Comparison of ENCODE assay signal across 11 cellular contexts in the genomic region with DNA sequence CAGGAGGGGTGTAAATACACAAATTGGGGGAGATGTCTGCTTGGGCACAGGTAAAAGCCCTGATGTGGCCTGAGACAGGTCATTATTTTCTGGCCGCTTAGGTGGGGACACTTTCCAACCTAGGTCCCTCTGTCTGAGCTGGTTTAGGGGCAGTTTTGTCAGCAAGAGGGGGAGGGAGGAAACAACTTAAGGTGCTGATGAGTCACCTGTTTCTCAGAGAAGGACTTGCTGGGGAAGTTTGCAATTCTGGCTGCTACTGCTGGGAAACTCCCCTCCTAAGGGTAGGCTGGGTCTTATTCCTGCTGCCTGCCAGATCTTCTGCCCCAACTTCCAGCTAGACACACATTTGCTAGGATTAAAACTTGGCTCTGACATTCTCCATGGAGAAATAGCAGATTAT. TPM values are rescaled to one million over a fixed set of nuclear protein-coding genes. Genes with fewer than 3 reads are reported as not detected.
DNase-seq lines count a peak whose midpoint lies in the region; ATAC-seq and TF ChIP-seq lines count a peak whose summit lies in the region.
"Had no signal": no experiment of that assay in that cellular context is flagged by ENCODE, and none has a peak within 500 bp of the region (broad histone marks: within the 10 kb centered on the region; RNA-seq: fewer than 3 reads in every experiment).

No MANE protein-coding gene starts in this region.

- H3K27me3 ChIP-seq in mesenchymal stem cell (ENCODE audit: control insufficient read depth in 1 of 2, insufficient read depth in 1 of 2, low read length in 2 of 2) (peaks cover 0 to 8% of the 10 kb centered on the region in 2 experiments), heart right ventricle (peaks cover 0 to 14% (median 3%) of the 10 kb centered on the region in 7 donors)

- 63% methylated on average over 1 of the region's 1 CpG for WGBS in mesenchymal stem cell
- WGBS in heart right ventricle, 2 donors = 90 to 92% methylated on average over 1 of the region's 1 CpG

- H2AK5ac ChIP-seq in mesenchymal stem cell (ENCODE audit: low read length, severe bottlenecking) = no peak overlapping the region

- H3K18ac ChIP-seq in mesenchymal stem cell (ENCODE audit: low read depth in 1 of 2, low read length in 2 of 2) = no peak overlapping the region

- peak overlapping the region; percentile 16 for H3K4me3 Mint-ChIP-seq in activated T-helper 1 cell treated with anti-CD3 and anti-CD28 coated beads, Interleukin-12 subunit alpha, Interleukin-12 subunit beta, Interleukin-2, Interleukin-4 antibody, amounts not matched to agents 30 ng/mL and 10 ng/mL and 1 ng/mL, durations not matched to agents 14 hours and 24 hours and 36 hours

- no peak overlapping the region for H4K91ac ChIP-seq in mesenchymal stem cell (ENCODE audit: low read length)

- intact Hi-C loops in activated T-helper 1 cell treated with anti-CD3 and anti-CD28 coated beads, Interleukin-12 subunit alpha, Interleukin-12 subunit beta, Interleukin-2, Interleukin-4 antibody, amounts not matched to agents 30 ng/mL and 10 ng/mL and 1 ng/mL, durations not matched to agents 14 hours and 24 hours and 36 hours (cut with micrococcal nuclease) = loop anchor here (1.0 to 2.0 kb wide), 3 partner anchors 7 to 20 kb away; a partner anchor contains a TSS
- intact Hi-C loops in heart right ventricle (cut with DNase I) = no loop called here

- no peak for TF ChIP-seq CTCF in heart right ventricle (IDR thresholded peaks at IDR 0.05)

- no peaks in the 10 kb centered on the region for H3K9me3 Mint-ChIP-seq in activated T-helper 1 cell treated with anti-CD3 and anti-CD28 coated beads, Interleukin-12 subunit alpha, Interleukin-12 subunit beta, Interleukin-2, Interleukin-4 antibody, amounts not matched to agents 30 ng/mL and 10 ng/mL and 1 ng/mL, durations not matched to agents 14 hours and 24 hours and 36 hours

- H3K27ac Mint-ChIP-seq in activated T-helper 1 cell treated with anti-CD3 and anti-CD28 coated beads, Interleukin-12 subunit alpha, Interleukin-12 subunit beta, Interleukin-2, Interleukin-4 antibody, amounts not matched to agents 30 ng/mL and 10 ng/mL and 1 ng/mL, durations not matched to agents 14 hours and 24 hours and 36 hours = peak overlapping the region; percentile 24

- H3K4me1 Mint-ChIP-seq in activated T-helper 1 cell treated with anti-CD3 and anti-CD28 coated beads, Interleukin-12 subunit alpha, Interleukin-12 subunit beta, Interleukin-2, Interleukin-4 antibody, amounts not matched to agents 30 ng/mL and 10 ng/mL and 1 ng/mL, durations not matched to agents 14 hours and 24 hours and 36 hours (ENCODE audit: low read depth) = peaks cover 21% of the 10 kb centered on the region

- H2BK12ac ChIP-seq in mesenchymal stem cell (ENCODE audit: low read length in 2 of 2) = no peak overlapping the region

- peak; percentile 51 for DNase-seq in activated T-helper 1 cell treated with anti-CD3 and anti-CD28 coated beads, Interleukin-12 subunit alpha, Interleukin-12 subunit beta, Interleukin-2, Interleukin-4 antibody, amounts not matched to agents 30 ng/mL and 10 ng/mL and 1 ng/mL, durations not matched to agents 14 hours and 24 hours and 36 hours (ENCODE audit: low spot score)
- DNase-seq in mesenchymal stem cell (peak; percentile 55), GM03348 (ENCODE audit: low spot score) (no peak), NCI-H2029 (lab: John Stamatoyannopoulos, UW) (no peak), heart right ventricle (no peak)
- DNase-seq: NCI-H82 had no signal

- no peak overlapping the region for H2BK5ac ChIP-seq in mesenchymal stem cell (ENCODE audit: low read depth, low read length, poor library complexity, severe bottlenecking)

- peak overlapping the region in 1 of 2 experiments; percentile 64 for H3K23ac ChIP-seq in mesenchymal stem cell (ENCODE audit: low read length in 2 of 2)

- H3K4me1 ChIP-seq in mesenchymal stem cell (ENCODE audit: control insufficient read depth, insufficient read depth, low read depth, low read length) (peaks cover 7% of the 10 kb centered on the region), heart right ventricle (peaks cover 0 to 7% (median 1%) of the 10 kb centered on the region in 9 donors)

- no peak overlapping the region for H2AFZ ChIP-seq in mesenchymal stem cell (ENCODE audit: low read depth, low read length)

- H4K8ac ChIP-seq in mesenchymal stem cell (ENCODE audit: low read length) = no peak overlapping the region

- no peaks in the 10 kb centered on the region for H3K9me3 ChIP-seq in mesenchymal stem cell (ENCODE audit: control insufficient read depth, low read length)
- H3K9me3 ChIP-seq in heart right ventricle = peaks cover 0 to 7% (median 0%) of the 10 kb centered on the region in 11 donors

- H3K36me3 ChIP-seq in mesenchymal stem cell (ENCODE audit: control insufficient read depth in 1 of 2, insufficient read depth in 2 of 2, low read depth in 1 of 2, low read length in 2 of 2) (no peaks in the 10 kb centered on the region), heart right ventricle (no peaks in the 10 kb centered on the region)

- H2BK15ac ChIP-seq in mesenchymal stem cell (ENCODE audit: low read depth, poor library complexity, severe bottlenecking) = no peak overlapping the region

- H3K27me3 Mint-ChIP-seq in activated T-helper 1 cell treated with anti-CD3 and anti-CD28 coated beads, Interleukin-12 subunit alpha, Interleukin-12 subunit beta, Interleukin-2, Interleukin-4 antibody, amounts not matched to agents 30 ng/mL and 10 ng/mL and 1 ng/mL, durations not matched to agents 14 hours and 24 hours and 36 hours (ENCODE audit: insufficient read depth) = peaks cover 2% of the 10 kb centered on the region

- H3K36me3 Mint-ChIP-seq in activated T-helper 1 cell treated with anti-CD3 and anti-CD28 coated beads, Interleukin-12 subunit alpha, Interleukin-12 subunit beta, Interleukin-2, Interleukin-4 antibody, amounts not matched to agents 30 ng/mL and 10 ng/mL and 1 ng/mL, durations not matched to agents 14 hours and 24 hours and 36 hours (ENCODE audit: low read depth) = no peaks in the 10 kb centered on the region

- no peak overlapping the region for H3K4me2 ChIP-seq in mesenchymal stem cell (ENCODE audit: low read length, poor library complexity, severe bottlenecking)

- H3K9ac ChIP-seq in mesenchymal stem cell (ENCODE audit: low read length) = no peak overlapping the region

- peak; percentile 77 for ATAC-seq in GM18861 (IDR thresholded peaks at IDR 0.05; ENCODE audit: unreplicated experiment)
- peak; percentile 69 for ATAC-seq in HG02678 (IDR thresholded peaks at IDR 0.05; ENCODE audit: unreplicated experiment)
- no peak for ATAC-seq in HG03469 (IDR thresholded peaks at IDR 0.05; ENCODE audit: unreplicated experiment)
- ATAC-seq in heart right ventricle = no peak

- no peak overlapping the region for H3K27ac ChIP-seq in mesenchymal stem cell (ENCODE audit: low read length, poor library complexity, severe bottlenecking)
- H3K27ac ChIP-seq in heart right ventricle = no peak overlapping the region

- no peak overlapping the region for H3K4ac ChIP-seq in mesenchymal stem cell (ENCODE audit: low read depth in 1 of 2, low read length in 2 of 2)

- no peaks in the 10 kb centered on the region for H3K79me1 ChIP-seq in mesenchymal stem cell (replicated peaks; ENCODE audit: low read length, poor library complexity, severe bottlenecking)

- H3K14ac ChIP-seq in mesenchymal stem cell (ENCODE audit: low read length in 2 of 2) = no peak overlapping the region

- H2BK120ac ChIP-seq in mesenchymal stem cell (ENCODE audit: low read depth, low read length) = no peak overlapping the region

- H3K4me3 ChIP-seq in mesenchymal stem cell (ENCODE audit: insufficient read depth in 1 of 2, low read depth in 1 of 2, low read length in 2 of 2) (no peak overlapping the region), heart right ventricle (no peak overlapping the region)

RNA-seq across cellular contexts. Expression of a gene that starts 4.8 kb away (rescaled TPM):
- total RNA-seq in activated T-helper 1 cell treated with anti-CD3 and anti-CD28 coated beads, Interleukin-12 subunit alpha, Interleukin-12 subunit beta, Interleukin-2, Interleukin-4 antibody, amounts not matched to agents 30 ng/mL and 10 ng/mL and 1 ng/mL, durations not matched to agents 14 hours and 24 hours and 36 hours = 1.3 and 1.6 TPM in 2 replicates
- polyA plus RNA-seq in mesenchymal stem cell (2013, experiment 1 of 2) = 0.06 TPM
- 0.04 TPM for polyA plus RNA-seq in mesenchymal stem cell (2013, experiment 2 of 2)
- total RNA-seq in heart right ventricle = not detected
- under 1 TPM in 1 of 2 donors, not detected in 1; 0.03 TPM for polyA plus RNA-seq in heart right ventricle
- total RNA-seq: lung microvascular endothelial cell had no signal

RNA-seq across cellular contexts. Expression of a gene that starts 15.5 kb away (rescaled TPM):
- 15.0 and 16.7 TPM in 2 replicates for total RNA-seq in activated T-helper 1 cell treated with anti-CD3 and anti-CD28 coated beads, Interleukin-12 subunit alpha, Interleukin-12 subunit beta, Interleukin-2, Interleukin-4 antibody, amounts not matched to agents 30 ng/mL and 10 ng/mL and 1 ng/mL, durations not matched to agents 14 hours and 24 hours and 36 hours
- 30.6 TPM for polyA plus RNA-seq in mesenchymal stem cell (2013, experiment 1 of 2)
- 29.8 TPM for polyA plus RNA-seq in mesenchymal stem cell (2013, experiment 2 of 2)
- total RNA-seq in heart right ventricle = 10 to 100 TPM; 16.0 to 25.0 (median 21.5) TPM
- polyA plus RNA-seq in heart right ventricle = 10 to 100 TPM; 10.5 to 12.2 TPM

RNA-seq across cellular contexts. Expression of a gene that starts 34.9 kb away (rescaled TPM):
- total RNA-seq in activated T-helper 1 cell treated with anti-CD3 and anti-CD28 coated beads, Interleukin-12 subunit alpha, Interleukin-12 subunit beta, Interleukin-2, Interleukin-4 antibody, amounts not matched to agents 30 ng/mL and 10 ng/mL and 1 ng/mL, durations not matched to agents 14 hours and 24 hours and 36 hours = 11.0 and 12.4 TPM in 2 replicates
- 2.3 TPM for polyA plus RNA-seq in mesenchymal stem cell (2013, experiment 1 of 2)
- 1.7 TPM for polyA plus RNA-seq in mesenchymal stem cell (2013, experiment 2 of 2)
- 1 to 10 TPM in 2 of 10 donors, under 1 TPM in 7, not detected in 1; 0.17 to 1.9 (median 0.47) TPM for total RNA-seq in heart right ventricle
- under 1 TPM; 0.22 to 0.43 TPM for polyA plus RNA-seq in heart right ventricle

RNA-seq across cellular contexts. Expression of a gene that starts 50.3 kb away (rescaled TPM):
- total RNA-seq in activated T-helper 1 cell treated with anti-CD3 and anti-CD28 coated beads, Interleukin-12 subunit alpha, Interleukin-12 subunit beta, Interleukin-2, Interleukin-4 antibody, amounts not matched to agents 30 ng/mL and 10 ng/mL and 1 ng/mL, durations not matched to agents 14 hours and 24 hours and 36 hours = not detected in 2 replicates
- polyA plus RNA-seq in mesenchymal stem cell (2013, experiment 1 of 2) = not detected
- not detected for polyA plus RNA-seq in mesenchymal stem cell (2013, experiment 2 of 2)
- total RNA-seq in heart right ventricle = not detected
- polyA plus RNA-seq in heart right ventricle = not detected
- total RNA-seq: aorta, lung microvascular endothelial cell had no signal

RNA-seq across cellular contexts. Expression of a gene that starts 50.4 kb away (rescaled TPM):
- total RNA-seq in activated T-helper 1 cell treated with anti-CD3 and anti-CD28 coated beads, Interleukin-12 subunit alpha, Interleukin-12 subunit beta, Interleukin-2, Interleukin-4 antibody, amounts not matched to agents 30 ng/mL and 10 ng/mL and 1 ng/mL, durations not matched to agents 14 hours and 24 hours and 36 hours = 0.29 and 0.36 TPM in 2 replicates
- polyA plus RNA-seq in mesenchymal stem cell (2013, experiment 1 of 2) = 25.3 TPM
- 25.3 TPM for polyA plus RNA-seq in mesenchymal stem cell (2013, experiment 2 of 2)
- total RNA-seq in heart right ventricle = 10 to 100 TPM in 8 of 10 donors, 1 to 10 TPM in 2; 6.5 to 24.8 (median 16.6) TPM
- polyA plus RNA-seq in heart right ventricle = 10 to 100 TPM in 1 of 2 donors, 1 to 10 TPM in 1; 8.7 to 10.2 TPM

Comparison
In these comparisons a context has a peak if more than half of its experiments do, and no peak if none do; other contexts are left out.
1. ATAC-seq: peak in GM18861 (single experiment) and HG02678 (single experiment); none in HG03469 (single experiment) and heart right ventricle (0 of 8).
2. DNase-seq: peak in activated T-helper 1 cell treated with anti-CD3 and anti-CD28 coated beads, Interleukin-12 subunit alpha, Interleukin-12 subunit beta, Interleukin-2, Interleukin-4 antibody, amounts not matched to agents 30 ng/mL and 10 ng/mL and 1 ng/mL, durations not matched to agents 14 hours and 24 hours and 36 hours (single experiment) and mesenchymal stem cell (single experiment); none in GM03348 (single experiment), NCI-H2029 (single experiment) and heart right ventricle (0 of 2).